ENCODE assay signal across 8 cellular contexts in the genomic region with DNA sequence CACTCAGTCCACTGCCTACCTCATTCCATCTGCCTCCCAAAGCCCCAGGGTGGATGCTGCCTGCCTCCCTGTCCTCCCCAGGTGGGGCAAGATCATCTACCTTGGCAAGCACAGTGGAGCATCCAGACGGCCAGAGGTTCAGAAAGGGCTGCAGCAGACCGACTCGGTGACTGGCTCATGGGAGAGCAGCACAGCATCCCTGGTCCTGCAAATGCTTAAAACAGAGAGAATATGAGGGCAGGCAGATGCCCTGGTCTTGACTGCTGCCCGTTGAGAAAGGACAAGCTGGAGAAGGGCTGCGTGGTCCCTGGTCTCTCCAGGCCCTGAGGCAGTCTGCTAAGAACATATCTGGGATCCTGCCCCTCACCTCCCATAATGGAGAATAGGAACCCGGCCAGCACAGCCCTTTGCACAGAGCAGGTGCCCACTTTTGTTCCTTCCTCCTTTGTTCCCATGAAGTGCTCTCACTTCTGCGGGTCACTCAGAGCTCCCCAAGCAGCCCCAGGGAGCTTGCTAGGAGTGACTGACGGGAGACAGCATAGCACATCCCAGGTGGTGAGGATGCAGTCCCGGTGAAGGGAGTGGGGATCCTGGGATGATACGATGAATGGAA. TPM values are rescaled to one million over a fixed set of nuclear protein-coding genes. Genes with fewer than 3 reads are reported as not detected.
DNase-seq lines count a peak whose midpoint lies in the region; ATAC-seq and TF ChIP-seq lines count a peak whose summit lies in the region.

No MANE protein-coding gene starts in this region.

- H3K36me3 ChIP-seq in right lobe of liver: peaks cover 0 to 10% (median 4%) of the 10 kb centered on the region in 4 donors
- peaks cover 14 to 36% (median 16%) of the 10 kb centered on the region in 3 donors for H3K36me3 ChIP-seq in tibial artery
- H3K36me3 ChIP-seq in prostate gland: no peaks in the 10 kb centered on the region

- peak overlapping the region in 2 of 3 donors; percentile 66 to 85 for H3K27ac ChIP-seq in right lobe of liver
- H3K27ac ChIP-seq in tibial artery: peak overlapping the region; percentile 84 to 92
- no peak overlapping the region for H3K27ac ChIP-seq in prostate gland

- H3K4me1 ChIP-seq in right lobe of liver (peaks cover 0 to 15% (median 0%) of the 10 kb centered on the region in 4 donors), tibial artery (peaks cover 0 to 27% (median 13%) of the 10 kb centered on the region in 4 donors), prostate gland (replicated peaks) (no peaks in the 10 kb centered on the region)

- POLR2A ChIA-PET in activated naive CD8-positive, alpha-beta T cell treated with anti-CD3 and anti-CD28 coated beads, Interleukin-2, amount 10 ng/mL, durations not matched to agents 7 days and 5 days (lab: Charles Lee): interaction anchor here (1.2 to 1.7 kb wide), 2 partner anchors 27 to 30 kb away, joined by 4 to 6 read pairs; a partner anchor contains a TSS

- H3K4me1 Mint-ChIP-seq in activated naive CD4-positive, alpha-beta T cell treated with anti-CD3 and anti-CD28 coated beads, Interleukin-2, amount 10 ng/mL, durations not matched to agents 7 days and 5 days: peaks cover 42% of the 10 kb centered on the region
- H3K4me1 Mint-ChIP-seq in activated naive CD8-positive, alpha-beta T cell treated with anti-CD3 and anti-CD28 coated beads, Interleukin-2, amount 10 ng/mL, durations not matched to agents 7 days and 5 days: peaks cover 26% of the 10 kb centered on the region

- CTCF ChIA-PET in activated naive CD4-positive, alpha-beta T cell treated with anti-CD3 and anti-CD28 coated beads, Interleukin-2, amount 10 ng/mL, durations not matched to agents 7 days and 5 days (lab: Charles Lee): interaction anchor here (1.8 kb wide), 1 partner anchor 20 kb away, joined by 4 read pairs; no protein-coding TSS in a partner anchor

- peak overlapping the region; percentile 33 for H3K27ac Mint-ChIP-seq in activated naive CD4-positive, alpha-beta T cell treated with anti-CD3 and anti-CD28 coated beads, Interleukin-2, amount 10 ng/mL, durations not matched to agents 7 days and 5 days
- peak overlapping the region; percentile 10 for H3K27ac Mint-ChIP-seq in activated naive CD8-positive, alpha-beta T cell treated with anti-CD3 and anti-CD28 coated beads, Interleukin-2, amount 10 ng/mL, durations not matched to agents 7 days and 5 days

- WGBS in right lobe of liver (ENCODE audit: insufficient coverage, low coverage, low lambda C conversion rate, missing lambda C conversion rate): 90% methylated on average over 5 of the region's 10 CpGs
- WGBS in prostate gland: 59% methylated on average over 10 of the region's 10 CpGs

- peaks cover 13% of the 10 kb centered on the region for H3K27me3 Mint-ChIP-seq in activated naive CD4-positive, alpha-beta T cell treated with anti-CD3 and anti-CD28 coated beads, Interleukin-2, amount 10 ng/mL, durations not matched to agents 7 days and 5 days
- H3K27me3 Mint-ChIP-seq in activated naive CD8-positive, alpha-beta T cell treated with anti-CD3 and anti-CD28 coated beads, Interleukin-2, amount 10 ng/mL, durations not matched to agents 7 days and 5 days: peaks cover 3% of the 10 kb centered on the region

- peaks cover 33% of the 10 kb centered on the region for H3K36me3 Mint-ChIP-seq in activated naive CD4-positive, alpha-beta T cell treated with anti-CD3 and anti-CD28 coated beads, Interleukin-2, amount 10 ng/mL, durations not matched to agents 7 days and 5 days
- peaks cover 20% of the 10 kb centered on the region for H3K36me3 Mint-ChIP-seq in activated naive CD8-positive, alpha-beta T cell treated with anti-CD3 and anti-CD28 coated beads, Interleukin-2, amount 10 ng/mL, durations not matched to agents 7 days and 5 days

- TF ChIP-seq CTCF in right lobe of liver (IDR thresholded peaks at IDR 0.05) (no peak), tibial artery (IDR thresholded peaks at IDR 0.05) (no peak), prostate gland (IDR thresholded peaks at IDR 0.05) (no peak)

- no peak for DNase-seq in activated naive CD4-positive, alpha-beta T cell treated with anti-CD3 and anti-CD28 coated beads, Interleukin-2, amount 10 ng/mL, durations not matched to agents 7 days and 5 days
- DNase-seq in activated naive CD4-positive, alpha-beta T cell treated with anti-CD3 and anti-CD28 coated beads, Interleukin-2, amount 50 U/mL, for 16 hours: no peak
- DNase-seq in activated naive CD8-positive, alpha-beta T cell treated with anti-CD3 and anti-CD28 coated beads, Interleukin-2, amount 10 ng/mL, durations not matched to agents 7 days and 5 days: no peak
- no peak for DNase-seq in right lobe of liver
- no peak for DNase-seq in tibial artery
- DNase-seq in GM03348 (ENCODE audit: low spot score): no peak
- no peak for DNase-seq in prostate gland (ENCODE audit: low spot score)
- no peak for DNase-seq in stimulated activated CD4-positive, alpha-beta T cell treated with anti-CD3 and anti-CD28 coated beads, Interleukin-15, amount 100 ng/mL, for 24 hours

- H3K4me3 ChIP-seq in right lobe of liver (no peak overlapping the region), tibial artery (peak overlapping the region; percentile 67 to 76), prostate gland (no peak overlapping the region)

- H3K9me3 Mint-ChIP-seq in activated naive CD4-positive, alpha-beta T cell treated with anti-CD3 and anti-CD28 coated beads, Interleukin-2, amount 10 ng/mL, durations not matched to agents 7 days and 5 days: no peaks in the 10 kb centered on the region
- H3K9me3 Mint-ChIP-seq in activated naive CD8-positive, alpha-beta T cell treated with anti-CD3 and anti-CD28 coated beads, Interleukin-2, amount 10 ng/mL, durations not matched to agents 7 days and 5 days: no peaks in the 10 kb centered on the region

- no peak for ATAC-seq in activated naive CD8-positive, alpha-beta T cell treated with anti-CD3 and anti-CD28 coated beads, Interleukin-2, amount 10 ng/mL, durations not matched to agents 7 days and 5 days (ENCODE audit: low read depth)
- no peak for ATAC-seq in right lobe of liver

- TF ChIP-seq POLR2A in right lobe of liver (IDR thresholded peaks at IDR 0.05): no peak
- TF ChIP-seq POLR2A in prostate gland (IDR thresholded peaks at IDR 0.05): no peak

- H3K27me3 ChIP-seq in right lobe of liver (no peaks in the 10 kb centered on the region), tibial artery (no peaks in the 10 kb centered on the region), prostate gland (replicated peaks; ENCODE audit: insufficient read depth) (no peaks in the 10 kb centered on the region)

- H3K4me3 Mint-ChIP-seq in activated naive CD4-positive, alpha-beta T cell treated with anti-CD3 and anti-CD28 coated beads, Interleukin-2, amount 10 ng/mL, durations not matched to agents 7 days and 5 days: peak overlapping the region; percentile 93
- peak overlapping the region; percentile 90 for H3K4me3 Mint-ChIP-seq in activated naive CD8-positive, alpha-beta T cell treated with anti-CD3 and anti-CD28 coated beads, Interleukin-2, amount 10 ng/mL, durations not matched to agents 7 days and 5 days

- intact Hi-C loops in right lobe of liver (cut with DNase I) (no loop called here), tibial artery (cut with DNase I; ENCODE audit: low total_unique reads) (no loop called here), prostate gland (cut with DNase I) (no loop called here)

- H3K9me3 ChIP-seq in right lobe of liver (no peaks in the 10 kb centered on the region), tibial artery (no peaks in the 10 kb centered on the region), prostate gland (no peaks in the 10 kb centered on the region)

RNA-seq across cellular contexts. Expression of a gene that starts 1.4 kb away (rescaled TPM):
- 10 to 100 TPM; 88.5 to 91.9 TPM for total RNA-seq in activated naive CD8-positive, alpha-beta T cell treated with anti-CD3 and anti-CD28 coated beads, Interleukin-2, amount 10 ng/mL, durations not matched to agents 7 days and 5 days
- total RNA-seq in right lobe of liver (10 to 100 TPM; 18.2 to 44.5 (median 32.0) TPM), prostate gland (10 to 100 TPM; 59.9 to 93.6 TPM)

RNA-seq across cellular contexts. Expression of a gene that starts 30.3 kb away (rescaled TPM):
- total RNA-seq in activated naive CD8-positive, alpha-beta T cell treated with anti-CD3 and anti-CD28 coated beads, Interleukin-2, amount 10 ng/mL, durations not matched to agents 7 days and 5 days: 10 to 100 TPM; 14.0 to 18.0 TPM
- total RNA-seq in right lobe of liver (10 to 100 TPM in 2 of 6 experiments, 1 to 10 TPM in 4; 3.0 to 25.3 (median 7.1) TPM), prostate gland (10 to 100 TPM; 15.0 to 21.6 TPM)

Comparison
In these comparisons a context has a peak if more than half of its experiments do, and no peak if none do; other contexts are left out.
1. H3K27ac ChIP-seq: peak in right lobe of liver (2 of 3) and tibial artery (2 of 2); none in prostate gland (0 of 2).
2. H3K4me3 ChIP-seq: peak in tibial artery (2 of 2); none in right lobe of liver (0 of 3) and prostate gland (0 of 2).